18 cellular contexts compared by ENCODE assay signal in genomic region chr9:93224591-93224990, GRCh38. TPM values are rescaled to one million over a fixed set of nuclear protein-coding genes. Genes with fewer than 3 reads are reported as not detected.
DNase-seq lines count a peak whose midpoint lies in the region; ATAC-seq, FAIRE-seq and TF ChIP-seq lines count a peak whose summit lies in the region.
"Had no signal": no experiment of that assay in that cellular context is flagged by ENCODE, and none has a peak within 500 bp of the region (broad histone marks: within the 10 kb centered on the region; RNA-seq: fewer than 3 reads in every experiment).

No MANE protein-coding gene starts in this region.

- H3F3A ChIP-seq in PC-3 (ENCODE audit: low read length, unreplicated experiment): no peaks in the 10 kb centered on the region

- no peak overlapping the region for H4K91ac ChIP-seq in neuronal stem cell (ENCODE audit: low read depth, low read length, poor library complexity)

- no peak for TF ChIP-seq CTCF in A549 (IDR thresholded peaks at IDR 0.05)
- TF ChIP-seq CTCF in PC-3 (conservative IDR thresholded peaks at IDR 0.05; ENCODE audit: low read depth, low read length): no peak

- no peak overlapping the region for H3K9ac ChIP-seq in PC-3 (ENCODE audit: low read length)
- no peak overlapping the region for H3K9ac ChIP-seq in neuronal stem cell (ENCODE audit: low read depth, low read length, poor library complexity)

- 38% methylated on average over 2 of the region's 2 CpGs for WGBS in A549 (ENCODE audit: missing lambda C conversion rate)
- WGBS in neuronal stem cell (ENCODE audit: extremely low coverage in 2 of 2, insufficient read length in 2 of 2, insufficient replicate concordance in 1 of 2), 2 donors: no CpG with 5 or more reads among the region's 2 CpGs

- H3K18ac ChIP-seq in neuronal stem cell (ENCODE audit: low read length): no peak overlapping the region

- no peak overlapping the region for H2AFZ ChIP-seq in PC-3 (ENCODE audit: low read length)
- no peak overlapping the region for H2AFZ ChIP-seq in neuronal stem cell (ENCODE audit: low read length)

- no peak overlapping the region for H2BK5ac ChIP-seq in neuronal stem cell (ENCODE audit: low read length)

- H3K4ac ChIP-seq in neuronal stem cell (ENCODE audit: low read length): no peak overlapping the region

- in situ Hi-C loops in HAP-1 (cut with MboI; ENCODE audit: low sequenced_read_pairs): no loop called here

- FAIRE-seq in A549 (lab: Jason Lieb, UNC): no peak
- FAIRE-seq: endothelial cell of umbilical vein, H54 had no signal

- TF ChIP-seq RAD21 in A549 (conservative IDR thresholded peaks at IDR 0.05 in 1 of 2, IDR thresholded peaks at IDR 0.05 in 1 of 2): no peak

- intact Hi-C loops in PC-3 (cut with micrococcal nuclease): no loop called here

- BruUV-seq in PC-3 (replicated peaks; lab: Mats Ljungman, UMichigan): no TSS peak

- CTCF ChIA-PET in A549 (lab: Yijun Ruan, JAX): interaction anchor here (0.9 kb wide), 1 partner anchor 17 kb away, joined by 3 read pairs; no protein-coding TSS in a partner anchor
- CTCF ChIA-PET in PC-3 (lab: Charles Lee): no interaction called here

- POLR2A ChIA-PET in A549 (lab: Yijun Ruan, JAX) (no interaction called here), PC-3 (lab: Charles Lee; ENCODE audit: unreplicated experiment) (no interaction called here)

- DNase-seq in A549 (ENCODE audit: low read depth in 1 of 2, low spot score in 1 of 2): no peak
- peak; percentile 13 to 46 for DNase-seq in HAP-1 (ENCODE audit: low spot score in 2 of 2)
- peak; percentile 79 for DNase-seq in PC-3
- peak; percentile 70 for DNase-seq in iPS-NIHi7 (ENCODE audit: extremely low spot score)
- DNase-seq in neuronal stem cell (ENCODE audit: low spot score): no peak
- no peak for DNase-seq in cerebellum (ENCODE audit: low spot score)
- DNase-seq in dermis blood vessel endothelial cell: no peak
- DNase-seq: activated CD8-positive, alpha-beta T cell treated with anti-CD3 and anti-CD28 coated beads for 36 hours; midbrain; NCI-H1694 treated with DMSO at 0.1 percent for 48 hours; stimulated activated CD4-positive, alpha-beta T cell treated with anti-CD3 and anti-CD28 coated beads, Interleukin-4, amount 100 ng/mL, for 24 hours; stimulated activated naive B cell treated with anti-CD40 and anti-IgM and Interleukin-4, amounts not matched to agents 10 μg/mL and 1 μg/mL and 100 μg/mL, for 72 hours; T-helper 9 cell had no signal

- no peak overlapping the region for H2BK12ac ChIP-seq in neuronal stem cell (ENCODE audit: low read length)

- H3K23ac ChIP-seq in neuronal stem cell (ENCODE audit: low read depth, low read length, poor library complexity): no peak overlapping the region

- H2BK15ac ChIP-seq in neuronal stem cell (ENCODE audit: low read length): no peak overlapping the region

- no peak for TF ChIP-seq EP300 in A549 (IDR thresholded peaks at IDR 0.05)

- H3K36me3 ChIP-seq in HAP-1 (replicated peaks): no peaks in the 10 kb centered on the region
- H3K36me3 ChIP-seq in PC-3 (ENCODE audit: low read depth, low read length): no peaks in the 10 kb centered on the region
- H3K36me3 ChIP-seq in neuronal stem cell (replicated peaks in 1 of 2; ENCODE audit: control insufficient read depth in 2 of 2, insufficient read depth in 2 of 2, low read length in 2 of 2): no peaks in the 10 kb centered on the region
- H3K36me3 ChIP-seq: cardiac muscle cell had no signal

- no peaks in the 10 kb centered on the region for H3K9me3 ChIP-seq in A549
- no peaks in the 10 kb centered on the region for H3K9me3 ChIP-seq in HAP-1
- H3K9me3 ChIP-seq in PC-3 (ENCODE audit: low read length): no peaks in the 10 kb centered on the region
- H3K9me3 ChIP-seq in neuronal stem cell (replicated peaks in 1 of 2; ENCODE audit: control insufficient read depth in 2 of 2, insufficient read depth in 1 of 2, low read depth in 1 of 2, low read length in 2 of 2): no peaks in the 10 kb centered on the region

- H3K27me3 ChIP-seq in HAP-1 (ENCODE audit: low read depth) (no peaks in the 10 kb centered on the region), PC-3 (ENCODE audit: low read length) (no peaks in the 10 kb centered on the region), neuronal stem cell (ENCODE audit: control insufficient read depth in 3 of 3, insufficient read depth in 3 of 3, low read depth in 1 of 3, low read length in 3 of 3) (no peaks in the 10 kb centered on the region)
- H3K27me3 ChIP-seq: cardiac muscle cell had no signal

- H3K79me1 ChIP-seq in neuronal stem cell (ENCODE audit: low read depth, low read length): peaks cover 4% of the 10 kb centered on the region

- ATAC-seq in A549 (no peak), PC-3 (0 out of 2 replicates have a peak, but pooled peaks have one; percentile 6), HG03457 (IDR thresholded peaks at IDR 0.05; ENCODE audit: unreplicated experiment) (no peak)
- ATAC-seq: activated CD8-positive, alpha-beta T cell treated with anti-CD3 and anti-CD28 coated beads for 36 hours; Panc1 had no signal

- H3K79me2 ChIP-seq in PC-3 (ENCODE audit: low read length): peaks cover 66% of the 10 kb centered on the region

- H3K4me2 ChIP-seq in A549 (peak overlapping the region; percentile 75), PC-3 (ENCODE audit: low read length) (peak overlapping the region; percentile 81), neuronal stem cell (ENCODE audit: insufficient read depth, low read length, poor library complexity, severe bottlenecking) (no peak overlapping the region)

- H2AK5ac ChIP-seq in neuronal stem cell (ENCODE audit: low read depth, low read length): no peak overlapping the region

- H3K4me1 ChIP-seq in A549: peaks cover 24% of the 10 kb centered on the region
- H3K4me1 ChIP-seq in HAP-1: peaks cover 8% of the 10 kb centered on the region
- H3K4me1 ChIP-seq in PC-3 (ENCODE audit: insufficient read depth, low read length): peaks cover 36% of the 10 kb centered on the region
- peaks cover 0 to 5% of the 10 kb centered on the region in 2 donors for H3K4me1 ChIP-seq in neuronal stem cell (ENCODE audit: control insufficient read depth in 2 of 2, insufficient read depth in 1 of 2, low read depth in 1 of 2, low read length in 2 of 2)

- peak overlapping the region in 1 of 2 experiments; percentile 82; a peak in 4 of 6 replicates for H3K27ac ChIP-seq in A549
- H3K27ac ChIP-seq in PC-3 (ENCODE audit: low read length): peak overlapping the region; percentile 87
- no peak overlapping the region for H3K27ac ChIP-seq in neuronal stem cell (replicated peaks; ENCODE audit: low read length)
- H3K27ac ChIP-seq: cardiac muscle cell had no signal

- H3K9me2 ChIP-seq in PC-3 (replicated peaks; ENCODE audit: low read length): no peaks in the 10 kb centered on the region

- H2BK120ac ChIP-seq in neuronal stem cell (ENCODE audit: low read depth, low read length): no peak overlapping the region

- H4K8ac ChIP-seq in neuronal stem cell (ENCODE audit: low read depth, low read length): no peak overlapping the region

- no peak overlapping the region for H3K4me3 ChIP-seq in A549
- H3K4me3 ChIP-seq in HAP-1: no peak overlapping the region
- H3K4me3 ChIP-seq in PC-3 (ENCODE audit: low read length): no peak overlapping the region
- H3K4me3 ChIP-seq in neuronal stem cell (ENCODE audit: low read length in 2 of 2): no peak overlapping the region
- H3K4me3 ChIP-seq: cardiac muscle cell had no signal

- H4K20me1 ChIP-seq in PC-3 (ENCODE audit: low read length): no peaks in the 10 kb centered on the region

- H3K14ac ChIP-seq in neuronal stem cell (ENCODE audit: low read length): no peak overlapping the region

- no peak for TF ChIP-seq POLR2A in A549 (IDR thresholded peaks at IDR 0.05; ENCODE audit: low read length)

TF ChIP-seq in A549, 52 proteins besides CTCF, POLR2A, EP300 and RAD21:
- no peak for TF ChIP-seq E2F6 (IDR thresholded peaks at IDR 0.05; ENCODE audit: borderline replicate concordance, low read depth)

RNA-seq across cellular contexts. Expression of gene WNK2, which starts 40.7 kb away (rescaled TPM):
- polyA plus RNA-seq in A549 (2011; rRNA removed) (2.1 and 2.6 TPM in 2 replicates), A549 (2017; fragmentation: RNase III; extraction: RNeasy Plus Mini Kit Qiagen cat#74134 plus additional on column Dnase treatment) (6.7 to 7.1 TPM (median 7.1 TPM) in 3 replicates)
- 6.6 and 7.5 TPM in 2 replicates for polyA plus RNA-seq in A549 (2012; cell fraction: cytosol; rRNA removed)
- polyA plus RNA-seq in A549 (2012; cell fraction: nucleus; rRNA removed): 24.3 and 32.3 TPM in 2 replicates
- 3.1 and 3.5 TPM in 2 replicates for polyA minus RNA-seq in A549 (2011; rRNA and poly(A)+ RNA removed)
- total RNA-seq in PC-3 (2014; rRNA removed) (11.7 and 15.5 TPM in 2 replicates), cerebellum (47.4 TPM), dermis blood vessel endothelial cell (not detected in 2 replicates)
- polyA plus RNA-seq in neuronal stem cell (2013, experiment 1 of 2): 22.1 TPM
- 22.8 TPM for polyA plus RNA-seq in neuronal stem cell (2013, experiment 2 of 2)
- total RNA-seq: endothelial cell of umbilical vein had no signal
- polyA plus RNA-seq: endothelial cell of umbilical vein had no signal

Comparison
In these comparisons a context has a peak if more than half of its experiments do, and no peak if none do; other contexts are left out.
1. DNase-seq: peak in HAP-1 (2 of 2), PC-3 (single experiment) and iPS-NIHi7 (single experiment); none in A549 (0 of 2), neuronal stem cell (single experiment), cerebellum (single experiment) and dermis blood vessel endothelial cell (single experiment).
2. RNA of gene WNK2, which starts 40.7 kb away (total RNA-seq): 47.4 TPM in cerebellum (single experiment) and 11.7 to 15.5 TPM in PC-3; not detected in dermis blood vessel endothelial cell; every median in the first group is over 10 times any median in the second.